Comparison of ENCODE assay signal across 2 cellular contexts in the genomic region with DNA sequence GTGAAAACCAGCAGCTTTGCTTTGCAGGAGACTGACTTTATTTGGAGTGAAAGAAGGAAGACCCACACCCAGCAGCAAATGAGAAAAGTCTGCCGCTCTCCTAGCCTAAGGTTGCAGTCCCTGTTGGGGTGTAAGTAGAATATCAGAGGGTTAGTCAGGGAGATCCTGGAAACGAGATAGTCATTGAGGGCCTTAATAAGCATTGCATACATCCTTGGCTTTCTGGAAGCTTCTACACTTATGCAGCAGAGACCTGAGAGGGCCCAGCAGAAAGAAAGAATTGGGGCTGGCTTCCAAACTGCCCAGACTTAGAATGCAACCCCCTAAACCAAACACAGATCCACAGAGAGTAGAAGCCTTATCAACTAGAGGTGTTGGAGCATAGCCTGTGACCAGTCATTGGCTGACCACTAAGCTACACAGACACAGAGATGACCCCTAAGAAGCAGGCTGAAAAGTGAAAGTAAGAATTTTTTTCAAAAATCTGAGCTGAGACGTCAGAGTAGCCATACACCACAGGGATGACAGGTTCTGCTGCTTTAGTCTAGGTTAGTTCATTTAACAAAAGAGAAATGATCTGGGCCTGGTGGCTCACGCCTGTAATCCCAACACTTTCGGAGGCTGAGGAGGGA.
TF ChIP-seq lines count a peak whose summit lies in the region.

No MANE protein-coding gene starts in this region.

TF ChIP-seq in A549, 52 proteins besides CTCF, POLR2A, EP300 and RAD21 (continued from another document):
- TF ChIP-seq, protein P1, sequence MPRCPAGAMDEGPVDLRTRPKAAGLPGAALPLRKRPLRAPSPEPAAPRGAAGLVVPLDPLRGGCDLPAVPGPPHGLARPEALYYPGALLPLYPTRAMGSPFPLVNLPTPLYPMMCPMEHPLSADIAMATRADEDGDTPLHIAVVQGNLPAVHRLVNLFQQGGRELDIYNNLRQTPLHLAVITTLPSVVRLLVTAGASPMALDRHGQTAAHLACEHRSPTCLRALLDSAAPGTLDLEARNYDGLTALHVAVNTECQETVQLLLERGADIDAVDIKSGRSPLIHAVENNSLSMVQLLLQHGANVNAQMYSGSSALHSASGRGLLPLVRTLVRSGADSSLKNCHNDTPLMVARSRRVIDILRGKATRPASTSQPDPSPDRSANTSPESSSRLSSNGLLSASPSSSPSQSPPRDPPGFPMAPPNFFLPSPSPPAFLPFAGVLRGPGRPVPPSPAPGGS (IDR thresholded peaks at IDR 0.05), result no peak
- TF ChIP-seq KDM1A (IDR thresholded peaks at IDR 0.05; ENCODE audit: low read depth), result no peak
- no peak for TF ChIP-seq ZFP36 (IDR thresholded peaks at IDR 0.05; ENCODE audit: borderline replicate concordance, partially characterized antibody)
- TF ChIP-seq HOXB13 (CRISPR knock-in tag; IDR thresholded peaks at IDR 0.05; ENCODE audit: low read depth), result no peak
- TF ChIP-seq HES2 (IDR thresholded peaks at IDR 0.05), result no peak

TF ChIP-seq in GM12878, 131 proteins besides CTCF, POLR2A, EP300 and RAD21 (continued from another document):
- no peak for TF ChIP-seq SKIL (IDR thresholded peaks at IDR 0.05; ENCODE audit: low read depth, poor library complexity, severe bottlenecking)
- no peak for TF ChIP-seq ASH2L (IDR thresholded peaks at IDR 0.05; ENCODE audit: borderline replicate concordance, low read depth)
- TF ChIP-seq ZBED1 (IDR thresholded peaks at IDR 0.05; ENCODE audit: borderline replicate concordance), result no peak
- TF ChIP-seq CREB1 (IDR thresholded peaks at IDR 0.05; ENCODE audit: low read depth), result no peak
- TF ChIP-seq, protein P2, sequence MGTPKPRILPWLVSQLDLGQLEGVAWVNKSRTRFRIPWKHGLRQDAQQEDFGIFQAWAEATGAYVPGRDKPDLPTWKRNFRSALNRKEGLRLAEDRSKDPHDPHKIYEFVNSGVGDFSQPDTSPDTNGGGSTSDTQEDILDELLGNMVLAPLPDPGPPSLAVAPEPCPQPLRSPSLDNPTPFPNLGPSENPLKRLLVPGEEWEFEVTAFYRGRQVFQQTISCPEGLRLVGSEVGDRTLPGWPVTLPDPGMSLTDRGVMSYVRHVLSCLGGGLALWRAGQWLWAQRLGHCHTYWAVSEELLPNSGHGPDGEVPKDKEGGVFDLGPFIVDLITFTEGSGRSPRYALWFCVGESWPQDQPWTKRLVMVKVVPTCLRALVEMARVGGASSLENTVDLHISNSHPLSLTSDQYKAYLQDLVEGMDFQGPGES (IDR thresholded peaks at IDR 0.05), result no peak
